ENCODE assay signal across 8 cellular contexts in the genomic region with DNA sequence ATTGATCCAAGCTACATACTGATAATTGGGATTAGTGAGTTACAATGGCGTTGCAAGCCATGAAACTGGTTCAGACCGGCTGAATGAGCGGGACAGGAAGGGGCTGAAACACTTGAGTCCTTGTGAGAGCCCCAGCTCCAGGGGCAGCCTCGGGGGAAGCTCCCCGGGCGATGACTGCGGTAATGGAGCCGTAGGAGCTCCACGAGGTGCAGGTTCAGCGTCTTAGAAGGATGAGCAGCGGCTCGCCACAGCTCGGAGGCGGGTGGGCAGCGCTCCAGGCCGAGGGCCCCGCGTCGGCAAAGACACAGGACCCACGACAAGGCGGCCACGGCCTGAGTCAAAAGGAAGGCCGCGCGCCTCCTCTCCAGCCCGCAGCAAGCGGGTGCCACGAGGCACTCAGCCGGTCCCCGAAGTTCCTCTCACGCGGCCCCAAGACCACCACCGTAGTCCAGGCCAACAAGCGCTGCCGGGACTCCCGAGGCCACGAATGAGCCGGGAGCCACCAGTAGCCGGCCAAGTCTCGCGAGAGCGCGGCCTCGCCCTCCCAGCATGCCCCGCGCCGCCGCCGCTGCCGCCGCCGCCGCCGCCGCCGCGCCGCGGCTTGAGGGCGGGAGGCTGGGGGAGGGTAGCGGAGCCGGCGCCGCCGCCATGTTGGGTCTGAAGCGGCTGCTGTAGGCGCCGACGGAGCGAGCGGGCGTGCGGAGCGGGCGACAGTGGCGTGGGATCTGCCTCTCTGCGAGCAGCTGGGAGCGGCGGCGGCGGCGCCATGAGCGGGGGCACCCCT. TPM values are rescaled to one million over a fixed set of nuclear protein-coding genes. Genes with fewer than 3 reads are reported as not detected.
DNase-seq lines count a peak whose midpoint lies in the region; ATAC-seq and TF ChIP-seq lines count a peak whose summit lies in the region.

A gene (plus strand): TSS at position 628 of the 784 bp plus-strand sequence. CDS start 139 bp downstream, at position 767.

- peaks cover 1% of the 10 kb centered on the region for H3K27me3 Mint-ChIP-seq in chondrocyte (ENCODE audit: low read depth)

- peak; percentile 96 for TF ChIP-seq POLR2A in GM18951 (IDR thresholded peaks at IDR 0.05; ENCODE audit: extremely low read depth, insufficient read depth, insufficient read length)

- peak within 1 kb of the TSS; percentile 98 for H3K27ac Mint-ChIP-seq in chondrocyte (ENCODE audit: unreplicated experiment)

- peak; percentile 76 for ATAC-seq in HG03175 (IDR thresholded peaks at IDR 0.05; ENCODE audit: unreplicated experiment)

- in situ Hi-C loops in GM18951 (cut with MboI; ENCODE audit: low sequenced_read_pairs, unreplicated experiment), result no loop called here

- TF ChIP-seq CTCF in chondrocyte (IDR thresholded peaks at IDR 0.05), result no peak

- no peaks in the 10 kb centered on the region for H3K36me3 Mint-ChIP-seq in chondrocyte (ENCODE audit: low read depth)

- DNase-seq in AG08396 (ENCODE audit: low spot score) (peak; percentile 96), NCI-H446 (lab: John Stamatoyannopoulos, UW) (peak; percentile 69 to 95), chondrocyte (ENCODE audit: low spot score) (peak; percentile 96), kidney glomerular epithelial cell (lab: John Stamatoyannopoulos, UW) (peak; percentile 82)
- peak; percentile 79 to 83 for DNase-seq in activated CD4-positive, alpha-beta T cell treated with anti-CD3 and anti-CD28 coated beads for 24 hours (ENCODE audit: low read depth in 2 of 2)
- DNase-seq in stimulated activated CD4-positive, alpha-beta T cell treated with anti-CD3 and anti-CD28 coated beads, Interleukin-15, amount 100 ng/mL, for 48 hours (ENCODE audit: low read depth in 2 of 2), result peak; percentile 81 to 85

- H3K9me3 Mint-ChIP-seq in chondrocyte (ENCODE audit: low read depth), result no peaks in the 10 kb centered on the region

- H3K4me3 Mint-ChIP-seq in chondrocyte (ENCODE audit: unreplicated experiment), result peak within 1 kb of the TSS; percentile 80

- peaks cover 39% of the 10 kb centered on the region for H3K4me1 Mint-ChIP-seq in chondrocyte (ENCODE audit: low read depth)

RNA-seq across cellular contexts. Expression of the gene that starts here (rescaled TPM):
- 79.1 to 89.4 TPM (median 83.7 TPM) in 3 replicates for total RNA-seq in chondrocyte

Comparison
In these comparisons a context has a peak if more than half of its experiments do, and no peak if none do; other contexts are left out.
1. Peak in every context shown above with its lines: DNase-seq and ATAC-seq.